Comparison of ENCODE assay signal across 13 cellular contexts in the genomic region with DNA sequence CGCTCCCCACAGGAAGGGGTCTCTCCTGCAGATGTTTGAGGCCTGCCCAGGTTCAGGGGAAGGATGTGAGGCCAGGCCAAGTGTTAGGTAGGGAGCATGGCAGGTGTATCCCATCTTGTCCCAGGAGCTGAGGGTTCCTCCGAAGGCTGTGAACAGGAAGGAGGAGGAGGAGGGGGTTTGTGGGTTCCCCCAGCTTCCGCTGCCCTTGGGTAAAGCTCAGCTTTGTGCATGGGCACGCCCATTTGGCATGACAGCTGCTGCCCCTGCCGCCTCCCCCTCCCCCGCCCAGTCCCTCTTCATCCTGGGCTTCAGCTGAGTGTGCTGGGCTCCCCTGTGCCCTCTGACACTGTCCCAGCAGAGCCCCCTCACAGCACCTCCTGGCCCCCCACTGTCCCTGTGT. TPM values are rescaled to one million over a fixed set of nuclear protein-coding genes. Genes with fewer than 3 reads are reported as not detected.
A peak's percentile ranks its signal among the peaks of the same experiment; 100 is the strongest.
DNase-seq lines count a peak whose midpoint lies in the region; ATAC-seq, FAIRE-seq and TF ChIP-seq lines count a peak whose summit lies in the region.
"Had no signal": no experiment of that assay in that cellular context is flagged by ENCODE, and none has a peak within 500 bp of the region (broad histone marks: within the 10 kb centered on the region; RNA-seq: fewer than 3 reads in every experiment).

No MANE protein-coding gene starts in this region.

- peak; percentile 54 for ATAC-seq in activated CD8-positive, alpha-beta memory T cell treated with anti-CD3 and anti-CD28 coated beads, Interleukin-2, amount 10 ng/mL, durations not matched to agents 7 days and 5 days
- ATAC-seq in GM21723 (IDR thresholded peaks at IDR 0.05; ENCODE audit: unreplicated experiment) = no peak
- ATAC-seq in HG02571 (IDR thresholded peaks at IDR 0.05; ENCODE audit: unreplicated experiment) = no peak

- no peak overlapping the region for H3K23ac ChIP-seq in H1 (ENCODE audit: insufficient read length)

- no peak overlapping the region for H3K18ac ChIP-seq in H1 (ENCODE audit: extremely low read depth, low read length)

- H3K23me2 ChIP-seq in H1 (ENCODE audit: low read depth, low read length) = peaks cover 11% of the 10 kb centered on the region; the same call in 1 of the 2 replicates

- peaks cover 0 to 15% (median 4%) of the 10 kb centered on the region in 11 experiments; a peak in 7 of 22 replicates for H3K9me3 ChIP-seq in BLaER1 treated with 17β-estradiol and CSF1 and Interleukin-3, amounts not matched to agents 10 nM and 100 nM (replicated peaks in 1 of 11)
- no peaks in the 10 kb centered on the region for H3K9me3 ChIP-seq in H1 (ENCODE audit: insufficient read depth in 2 of 2, low read depth in 1 of 2, low read length in 1 of 2)
- H3K9me3 ChIP-seq: adrenal gland, uterus had no signal

- H4K5ac ChIP-seq in H1 (ENCODE audit: insufficient read length, low read depth, low read length) = no peak overlapping the region

- H3K4me3 Mint-ChIP-seq in activated CD8-positive, alpha-beta memory T cell treated with anti-CD3 and anti-CD28 coated beads, Interleukin-2, amount 10 ng/mL, durations not matched to agents 7 days and 5 days = peak overlapping the region; percentile 60
- H3K4me3 Mint-ChIP-seq: neural crest cell had no signal

- no peak overlapping the region for H2BK20ac ChIP-seq in H1 (ENCODE audit: low read length)

- peaks cover 38 to 61% (median 50%) of the 10 kb centered on the region in 10 experiments for H3K4me1 ChIP-seq in BLaER1 treated with 17β-estradiol and CSF1 and Interleukin-3, amounts not matched to agents 10 nM and 100 nM
- H3K4me1 ChIP-seq in H1 (replicated peaks in 1 of 4; ENCODE audit: control insufficient read depth in 3 of 4, insufficient read depth in 4 of 4, low read length in 3 of 4) = peaks cover 0 to 2% (median 0%) of the 10 kb centered on the region in 4 experiments; a peak in 3 of 7 replicates
- H3K4me1 ChIP-seq: adrenal gland, uterus had no signal

- 0 out of 2 replicates have a peak overlapping the region, but pooled peaks have one; percentile 1 for H2BK5ac ChIP-seq in H1 (ENCODE audit: low read depth, low read length)

- H2BK15ac ChIP-seq in H1 (ENCODE audit: low read length) = no peak overlapping the region

- intact Hi-C loops in dorsolateral prefrontal cortex (cut with DNase I) = no loop called here

- H3K36me3 ChIP-seq in BLaER1 treated with 17β-estradiol and CSF1 and Interleukin-3, amounts not matched to agents 10 nM and 100 nM = peaks cover 0 to 20% (median 4%) of the 10 kb centered on the region in 11 experiments; a peak in 7 of 22 replicates
- H3K36me3 ChIP-seq in H1 (ENCODE audit: control insufficient read depth in 2 of 4, insufficient read depth in 4 of 4, low read length in 3 of 4) = peaks cover 0 to 5% (median 0%) of the 10 kb centered on the region in 4 experiments; a peak in 2 of 8 replicates
- H3K36me3 ChIP-seq: adrenal gland, uterus had no signal

- no peak overlapping the region for H3K4ac ChIP-seq in H1 (replicated peaks; ENCODE audit: insufficient read length, low read depth, low read length)

- no peaks in the 10 kb centered on the region for H3K27me3 ChIP-seq in BLaER1 treated with 17β-estradiol and CSF1 and Interleukin-3, amounts not matched to agents 10 nM and 100 nM
- H3K27me3 ChIP-seq in H1 (replicated peaks in 1 of 4; ENCODE audit: control insufficient read depth in 3 of 4, extremely low read depth in 1 of 4, insufficient read depth in 3 of 4, low read length in 3 of 4) = no peaks in the 10 kb centered on the region
- H3K27me3 ChIP-seq in dorsolateral prefrontal cortex = peaks cover 0 to 4% (median 0%) of the 10 kb centered on the region in 45 donors
- H3K27me3 ChIP-seq: adrenal gland, uterus had no signal

- H3K4me1 Mint-ChIP-seq in activated CD8-positive, alpha-beta memory T cell treated with anti-CD3 and anti-CD28 coated beads, Interleukin-2, amount 10 ng/mL, durations not matched to agents 7 days and 5 days = peaks cover 47% of the 10 kb centered on the region

- POLR2A ChIA-PET in H1 (lab: Charles Lee; ENCODE audit: partially characterized antibody) = interaction anchor here (0.6 to 1.8 kb wide), 3 partner anchors 10 to 12 kb away, joined by 3 to 8 read pairs (median 4); no protein-coding TSS in a partner anchor

- CTCF ChIA-PET in activated CD8-positive, alpha-beta memory T cell treated with anti-CD3 and anti-CD28 coated beads, Interleukin-2, amount 10 ng/mL, durations not matched to agents 7 days and 5 days (lab: Charles Lee) = interaction anchor here (1.0 to 2.9 kb wide), 7 partner anchors 8 to 38 kb away, joined by 3 to 17 read pairs (median 10); no protein-coding TSS in a partner anchor
- CTCF ChIA-PET in H1 (lab: Charles Lee; ENCODE audit: partially characterized antibody) = interaction anchor here (0.6 to 2.4 kb wide), 5 partner anchors 10 to 87 kb away, joined by 3 to 21 read pairs (median 4); no protein-coding TSS in a partner anchor

- peak overlapping the region in 7 of 10 experiments; percentile 15 to 54 (median 33); a peak in 11 of 20 replicates for H3K4me3 ChIP-seq in BLaER1 treated with 17β-estradiol and CSF1 and Interleukin-3, amounts not matched to agents 10 nM and 100 nM
- no peak overlapping the region for H3K4me3 ChIP-seq in NB4 (ENCODE audit: low read depth, low read length)
- no peak overlapping the region for H3K4me3 ChIP-seq in H1 (ENCODE audit: extremely low read depth in 1 of 4, insufficient read depth in 2 of 4, low read depth in 3 of 4, low read length in 4 of 4)
- H3K4me3 ChIP-seq in dorsolateral prefrontal cortex = no peak overlapping the region
- H3K4me3 ChIP-seq: adrenal gland, SK-N-MC, uterus had no signal

- H3K27ac ChIP-seq in BLaER1 treated with 17β-estradiol and CSF1 and Interleukin-3, amounts not matched to agents 10 nM and 100 nM = peak overlapping the region; percentile 18 to 90 (median 81); a peak in 20 of 22 replicates
- H3K27ac ChIP-seq in H1 (ENCODE audit: low read depth, low read length) (no peak overlapping the region), dorsolateral prefrontal cortex (no peak overlapping the region)
- H3K27ac ChIP-seq: adrenal gland, SK-N-MC, uterus had no signal

- H3K14ac ChIP-seq in H1 (ENCODE audit: insufficient read length) = no peak overlapping the region

- no peak overlapping the region for H2AK5ac ChIP-seq in H1 (ENCODE audit: low read depth, low read length)

- WGBS in H1 (ENCODE audit: extremely low coverage in 1 of 2, insufficient coverage in 1 of 2, insufficient read length in 1 of 2, insufficient replicate concordance in 2 of 2, low coverage in 1 of 2, low lambda C conversion rate in 2 of 2, missing lambda C conversion rate in 1 of 2), 2 experiments = 95% methylated on average over 4 of the region's 6 CpGs; no CpG with 5 or more reads in 1 of the 2 experiments

- peaks cover 3% of the 10 kb centered on the region for H3K79me1 ChIP-seq in H1 (ENCODE audit: low read depth, low read length)

- no peak overlapping the region for H3K56ac ChIP-seq in H1 (replicated peaks; ENCODE audit: insufficient read length, low read depth, low read length)

- H3K36me3 Mint-ChIP-seq in activated CD8-positive, alpha-beta memory T cell treated with anti-CD3 and anti-CD28 coated beads, Interleukin-2, amount 10 ng/mL, durations not matched to agents 7 days and 5 days = peaks cover 58% of the 10 kb centered on the region

- no peak overlapping the region for H2AFZ ChIP-seq in H1 (ENCODE audit: low read length)

- peak overlapping the region; percentile 73 to 99 (median 94) for H3K4me2 ChIP-seq in BLaER1 treated with 17β-estradiol and CSF1 and Interleukin-3, amounts not matched to agents 10 nM and 100 nM
- no peak overlapping the region for H3K4me2 ChIP-seq in H1 (ENCODE audit: insufficient read depth in 1 of 2, low read depth in 2 of 2, low read length in 2 of 2)

- peak overlapping the region in 10 of 11 experiments; percentile 31 to 79 (median 66); a peak in 19 of 22 replicates for H3K9ac ChIP-seq in BLaER1 treated with 17β-estradiol and CSF1 and Interleukin-3, amounts not matched to agents 10 nM and 100 nM
- no peak overlapping the region for H3K9ac ChIP-seq in H1 (replicated peaks in 1 of 4; ENCODE audit: extremely low read depth in 1 of 4, low read depth in 3 of 4, low read length in 3 of 4)

- TF ChIP-seq POLR2A in NB4 (IDR thresholded peaks at IDR 0.05; ENCODE audit: extremely low read depth, insufficient read length) = no peak
- TF ChIP-seq POLR2A in H1 (IDR thresholded peaks at IDR 0.05; ENCODE audit: control extremely low read depth in 1 of 2, low read depth in 2 of 2, low read length in 2 of 2) = no peak

- no peaks in the 10 kb centered on the region for H4K20me1 ChIP-seq in BLaER1 treated with 17β-estradiol and CSF1 and Interleukin-3, amounts not matched to agents 10 nM and 100 nM
- peaks cover 4 to 10% of the 10 kb centered on the region in 2 experiments for H4K20me1 ChIP-seq in H1 (replicated peaks in 1 of 2; ENCODE audit: control insufficient read depth in 1 of 2, insufficient read depth in 2 of 2, low read length in 2 of 2)

- no peak for TF ChIP-seq RAD21 in H1 (IDR thresholded peaks at IDR 0.05 in 1 of 2, conservative IDR thresholded peaks at IDR 0.05 in 1 of 2; ENCODE audit: low read depth in 2 of 2, low read length in 2 of 2)

- H2BK120ac ChIP-seq in H1 (replicated peaks; ENCODE audit: low read depth, low read length) = no peak overlapping the region

- H3K27ac Mint-ChIP-seq in activated CD8-positive, alpha-beta memory T cell treated with anti-CD3 and anti-CD28 coated beads, Interleukin-2, amount 10 ng/mL, durations not matched to agents 7 days and 5 days = peak overlapping the region; percentile 93

- H4K91ac ChIP-seq in H1 (replicated peaks; ENCODE audit: insufficient read length, low read length) = no peak overlapping the region

- H3K79me2 ChIP-seq in H1 (ENCODE audit: control insufficient read depth in 1 of 2, insufficient read depth in 2 of 2, low read length in 2 of 2) = no peaks in the 10 kb centered on the region; a peak in 1 of 4 replicates

- TF ChIP-seq EP300 in H1 (IDR thresholded peaks at IDR 0.05; ENCODE audit: borderline replicate concordance in 1 of 2, low read depth in 2 of 2, low read length in 2 of 2) = no peak

- no peaks in the 10 kb centered on the region for H3K27me3 Mint-ChIP-seq in activated CD8-positive, alpha-beta memory T cell treated with anti-CD3 and anti-CD28 coated beads, Interleukin-2, amount 10 ng/mL, durations not matched to agents 7 days and 5 days

- H2BK12ac ChIP-seq in H1 (ENCODE audit: low read depth, low read length) = no peak overlapping the region

- DNase-seq in NB4 (ENCODE audit: low read depth) (peak; percentile 51), H1 (ENCODE audit: low read depth in 1 of 2, low spot score in 2 of 2) (no peak), dorsolateral prefrontal cortex (no peak)
- peak; percentile 83 for DNase-seq in activated CD8-positive, alpha-beta memory T cell treated with anti-CD3 and anti-CD28 coated beads, Interleukin-2, amount 10 ng/mL, durations not matched to agents 7 days and 5 days
- DNase-seq in NK-92 treated with Interleukin-12 subunit alpha and Interleukin-12 subunit beta, amount 100 ng/mL, for 24 hours (lab: John Stamatoyannopoulos, UW) = no peak
- DNase-seq: adrenal gland, NCI-H446, uterus had no signal

- H3K9me3 Mint-ChIP-seq in activated CD8-positive, alpha-beta memory T cell treated with anti-CD3 and anti-CD28 coated beads, Interleukin-2, amount 10 ng/mL, durations not matched to agents 7 days and 5 days (ENCODE audit: low read depth) = peaks cover 12% of the 10 kb centered on the region

- FAIRE-seq in H1 (lab: Jason Lieb, UNC) = no peak

- peak overlapping the region; percentile 72 for H4K8ac ChIP-seq in H1 (ENCODE audit: extremely low read depth, insufficient read depth, low read length)

- TF ChIP-seq CTCF in NB4 (IDR thresholded peaks at IDR 0.05; ENCODE audit: low read depth, low read length) (no peak), H1 (IDR thresholded peaks at IDR 0.05; ENCODE audit: control extremely low read depth in 1 of 3, insufficient read depth in 1 of 3, low read depth in 1 of 3, low read length in 3 of 3) (no peak), dorsolateral prefrontal cortex (IDR thresholded peaks at IDR 0.05 in 54 of 56, conservative IDR thresholded peaks at IDR 0.05 in 2 of 56; ENCODE audit: low read depth in 1 of 56, partially characterized antibody in 56 of 56) (no peak)

RNA-seq across cellular contexts. Expression of a gene that starts 25.5 kb away (rescaled TPM):
- total RNA-seq in activated CD8-positive, alpha-beta memory T cell treated with anti-CD3 and anti-CD28 coated beads, Interleukin-2, amount 10 ng/mL, durations not matched to agents 7 days and 5 days = 10 to 100 TPM in 1 of 2 experiments, 1 to 10 TPM in 1; 3.8 to 14.8 TPM
- total RNA-seq in H1 (2021; fragmentation: NEBNext Ultra II Directional; extraction: Animal tissue kit (Norgen Biotek cat#: 25700)) = 32.7 and 35.1 TPM in 2 replicates
- 23.2 and 26.7 TPM in 2 replicates for polyA plus RNA-seq in H1 (2011; rRNA removed)
- 16.7 TPM for polyA plus RNA-seq in H1 (2011; cell fraction: cytosol; rRNA removed)
- polyA plus RNA-seq in H1 (2011; cell fraction: nucleus; rRNA removed) = 26.1 TPM
- polyA plus RNA-seq in H1 (2012, experiment 1 of 2) = 15.0 to 25.1 TPM (median 23.2 TPM) in 4 replicates
- polyA plus RNA-seq in H1 (2012, experiment 2 of 2) = 20.2 TPM
- 29.7 TPM for polyA plus RNA-seq in H1 (2013, experiment 1 of 2)
- 29.6 TPM for polyA plus RNA-seq in H1 (2013, experiment 2 of 2)
- polyA minus RNA-seq in H1 (2011; rRNA and poly(A)+ RNA removed) = 13.4 and 14.5 TPM in 2 replicates
- polyA minus RNA-seq in H1 (2011; cell fraction: cytosol; rRNA and poly(A)+ RNA removed) = 13.3 TPM
- polyA minus RNA-seq in H1 (2011; cell fraction: nucleus; rRNA and poly(A)+ RNA removed) = 12.3 TPM
- under 1 TPM in 28 of 120 experiments, not detected in 92; 0.16 to 0.56 (median 0.28) TPM for total RNA-seq in dorsolateral prefrontal cortex
- total RNA-seq: neural crest cell had no signal

Comparison
In these comparisons a context has a peak if more than half of its experiments do, and no peak if none do; other contexts are left out.
1. H3K27ac ChIP-seq: peak in BLaER1 treated with 17β-estradiol and CSF1 and Interleukin-3, amounts not matched to agents 10 nM and 100 nM (11 of 11); none in H1 (single experiment) and dorsolateral prefrontal cortex (0 of 59).
2. H3K4me2 ChIP-seq: peak in BLaER1 treated with 17β-estradiol and CSF1 and Interleukin-3, amounts not matched to agents 10 nM and 100 nM (11 of 11); none in H1 (0 of 2).
3. H3K4me3 ChIP-seq: peak in BLaER1 treated with 17β-estradiol and CSF1 and Interleukin-3, amounts not matched to agents 10 nM and 100 nM (7 of 10); none in NB4 (single experiment), H1 (0 of 4) and dorsolateral prefrontal cortex (0 of 59).
4. H3K9ac ChIP-seq: peak in BLaER1 treated with 17β-estradiol and CSF1 and Interleukin-3, amounts not matched to agents 10 nM and 100 nM (10 of 11); none in H1 (0 of 4).
5. DNase-seq: peak in NB4 (single experiment) and activated CD8-positive, alpha-beta memory T cell treated with anti-CD3 and anti-CD28 coated beads, Interleukin-2, amount 10 ng/mL, durations not matched to agents 7 days and 5 days (single experiment); none in H1 (0 of 2), NK-92 treated with Interleukin-12 subunit alpha and Interleukin-12 subunit beta, amount 100 ng/mL, for 24 hours (single experiment) and dorsolateral prefrontal cortex (0 of 10).